Comparison of ENCODE assay signal across 9 cellular contexts in genomic region chr10:114754445-114755320, GRCh38.
DNase-seq lines count a peak whose midpoint lies in the region; ATAC-seq lines count a peak whose summit lies in the region.
"Had no signal": no experiment of that assay in that cellular context is flagged by ENCODE, and none has a peak within 500 bp of the region (broad histone marks: within the 10 kb centered on the region; RNA-seq: fewer than 3 reads in every experiment).

No MANE protein-coding gene starts in this region.

- intact Hi-C loops in left ventricle myocardium superior (cut with micrococcal nuclease), result no loop called here

- ATAC-seq in left ventricle myocardium superior, result peak; percentile 41

- DNase-seq in HCEC 1CT (peak; percentile 13), amniotic epithelial cell (ENCODE audit: low read depth) (peak; percentile 53), left ventricle myocardium superior (no peak), NCI-H82 treated with DMSO at 0.1 percent for 48 hours (lab: John Stamatoyannopoulos, UW; ENCODE audit: unreplicated experiment) (no peak), SIG-M5 treated with dmso at 0.1 percent for 504 hours (lab: John Stamatoyannopoulos, UW; ENCODE audit: unreplicated experiment) (no peak), CD1c-positive myeloid dendritic cell (ENCODE audit: extremely low spot score) (no peak)
- DNase-seq: activated naive CD4-positive, alpha-beta T cell; stimulated activated naive CD4-positive, alpha-beta T cell treated with Interleukin-2 at 50 U/mL for 16 hours had no signal

- H3K27ac ChIP-seq in temporal lobe (ENCODE audit: low read depth, low read length), result peak overlapping the region; percentile 36

Comparison
In these comparisons a context has a peak if more than half of its experiments do, and no peak if none do; other contexts are left out.
1. DNase-seq: peak in HCEC 1CT (single experiment) and amniotic epithelial cell (single experiment); none in left ventricle myocardium superior (single experiment), NCI-H82 treated with DMSO at 0.1 percent for 48 hours (single experiment), SIG-M5 treated with dmso at 0.1 percent for 504 hours (single experiment) and CD1c-positive myeloid dendritic cell (single experiment).